Comparison of ENCODE assay signal across 23 cellular contexts in the genomic region with DNA sequence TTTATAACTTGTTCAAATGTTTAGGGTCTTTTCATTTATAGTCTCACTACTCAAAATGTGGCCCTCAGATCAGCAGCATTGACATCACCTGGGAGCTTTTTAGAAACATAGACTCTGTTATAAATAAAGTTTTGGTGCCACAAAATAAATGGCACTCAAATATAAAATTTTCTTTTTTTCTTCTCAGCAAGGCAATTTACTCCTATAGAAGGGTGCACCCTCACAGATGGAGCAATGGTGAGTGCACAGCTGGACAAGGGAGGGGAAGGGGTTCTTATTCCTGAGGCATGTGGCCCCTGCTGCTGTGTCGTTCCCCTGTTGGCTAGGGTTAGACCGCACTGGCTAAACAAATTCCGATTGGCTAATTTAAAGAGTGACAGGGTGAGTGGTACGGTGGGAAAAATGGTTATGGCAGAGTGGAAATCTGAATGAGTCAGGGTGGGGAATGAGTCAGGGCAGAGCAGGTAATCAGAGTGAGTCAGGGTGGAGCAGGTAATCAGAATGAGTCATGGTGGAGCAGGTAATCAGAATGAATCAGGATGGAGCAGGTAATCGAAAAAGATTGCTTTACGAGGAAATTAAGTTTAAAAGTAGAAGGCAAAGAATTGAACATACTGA. TPM values are rescaled to one million over a fixed set of nuclear protein-coding genes. Genes with fewer than 3 reads are reported as not detected.
DNase-seq lines count a peak whose midpoint lies in the region; ATAC-seq and TF ChIP-seq lines count a peak whose summit lies in the region.
"Had no signal": no experiment of that assay in that cellular context is flagged by ENCODE, and none has a peak within 500 bp of the region (broad histone marks: within the 10 kb centered on the region; RNA-seq: fewer than 3 reads in every experiment).

No MANE protein-coding gene starts in this region.

- POLR2A ChIA-PET in MCF 10A (lab: Yijun Ruan, JAX): interaction anchor here (0.6 kb wide), 1 partner anchor 917 kb away, joined by 3 read pairs; no protein-coding TSS in a partner anchor

- H3K4me3 ChIP-seq in breast epithelium: no peak overlapping the region
- no peak overlapping the region for H3K4me3 ChIP-seq in RWPE2 (ENCODE audit: severe bottlenecking)
- no peak overlapping the region for H3K4me3 ChIP-seq in epithelial cell of esophagus (ENCODE audit: low read length)
- H3K4me3 ChIP-seq in ovary: no peak overlapping the region
- no peak overlapping the region for H3K4me3 ChIP-seq in transverse colon
- H3K4me3 ChIP-seq: adrenal gland, gastroesophageal sphincter, tibial artery had no signal

- H3K4me1 Mint-ChIP-seq in MCF 10A (ENCODE audit: insufficient read depth, unreplicated experiment): no peaks in the 10 kb centered on the region
- H3K4me1 Mint-ChIP-seq: mesothelial cell of epicardium had no signal

- H3K9me3 ChIP-seq in breast epithelium (peaks cover 0 to 8% of the 10 kb centered on the region in 2 donors), RWPE2 (ENCODE audit: severe bottlenecking) (peaks cover 10% of the 10 kb centered on the region), ovary (no peaks in the 10 kb centered on the region), transverse colon (no peaks in the 10 kb centered on the region)
- H3K9me3 ChIP-seq: adrenal gland, gastroesophageal sphincter had no signal

- H3K27me3 ChIP-seq in breast epithelium: no peaks in the 10 kb centered on the region
- no peaks in the 10 kb centered on the region for H3K27me3 ChIP-seq in RWPE2 (ENCODE audit: insufficient read depth, poor library complexity, severe bottlenecking)
- no peaks in the 10 kb centered on the region for H3K27me3 ChIP-seq in ovary
- no peaks in the 10 kb centered on the region for H3K27me3 ChIP-seq in transverse colon
- H3K27me3 ChIP-seq: adrenal gland, gastroesophageal sphincter, tibial artery had no signal

- peak; percentile 46; the same call in 2 of the 3 replicates for ATAC-seq in RWPE2 (ENCODE audit: low read depth)
- no peak for ATAC-seq in GM19023 (IDR thresholded peaks at IDR 0.05; ENCODE audit: unreplicated experiment)
- ATAC-seq: CD8-positive, alpha-beta T cell; gastroesophageal sphincter; left cardiac atrium; natural killer cell treated with Interleukin-12 subunit alpha and Interleukin-12 subunit beta and Interleukin-15 and Interleukin-18, amount 100 ng/mL, for 72 hours had no signal

- intact Hi-C loops in MCF 10A (cut with micrococcal nuclease): loop anchor here (5.0 kb wide), 1 partner anchor 930 kb away; no protein-coding TSS in a partner anchor
- intact Hi-C loops in breast epithelium (cut with DNase I; ENCODE audit: low total_unique reads): no loop called here
- intact Hi-C loops in ovary (cut with DNase I): loop anchor here in 1 of 4 donors (10.0 kb wide), 1 partner anchor 123 kb away; a partner anchor contains a TSS
- intact Hi-C loops in transverse colon (cut with DNase I; ENCODE audit: low total_unique reads): loop anchor here (5.0 kb wide), 1 partner anchor 125 kb away; no protein-coding TSS in a partner anchor

- no peaks in the 10 kb centered on the region for H3K4me1 ChIP-seq in breast epithelium
- H3K4me1 ChIP-seq in RWPE2 (ENCODE audit: insufficient read depth, poor library complexity, severe bottlenecking): no peaks in the 10 kb centered on the region
- H3K4me1 ChIP-seq in ovary (ENCODE audit: insufficient read depth): no peaks in the 10 kb centered on the region
- peaks cover 0 to 6% (median 2%) of the 10 kb centered on the region in 4 donors for H3K4me1 ChIP-seq in transverse colon
- H3K4me1 ChIP-seq: gastroesophageal sphincter, parathyroid adenoma, tibial artery had no signal

- peaks cover 14% of the 10 kb centered on the region for H3K9me3 Mint-ChIP-seq in MCF 10A (ENCODE audit: unreplicated experiment)
- H3K9me3 Mint-ChIP-seq: natural killer cell treated with Interleukin-12 subunit alpha and Interleukin-12 subunit beta and Interleukin-15 and Interleukin-18, amount 100 ng/mL, for 72 hours had no signal

- BruUV-seq in MCF 10A (replicated peaks; lab: Mats Ljungman, UMichigan): no TSS peak

- H3K27me3 Mint-ChIP-seq in MCF 10A (ENCODE audit: insufficient read depth, unreplicated experiment): no peaks in the 10 kb centered on the region

- H3K36me3 ChIP-seq in breast epithelium: no peaks in the 10 kb centered on the region
- H3K36me3 ChIP-seq in RWPE2 (ENCODE audit: low read depth): no peaks in the 10 kb centered on the region
- no peaks in the 10 kb centered on the region for H3K36me3 ChIP-seq in ovary
- no peaks in the 10 kb centered on the region for H3K36me3 ChIP-seq in transverse colon
- H3K36me3 ChIP-seq: adrenal gland, gastroesophageal sphincter, tibial artery had no signal

- no peak overlapping the region for H3K4me3 Mint-ChIP-seq in MCF 10A (ENCODE audit: unreplicated experiment)
- H3K4me3 Mint-ChIP-seq: activated T-cell treated with anti-CD3 and anti-CD28 coated beads, Interleukin-2, amount 50 U/mL, for 4 hours; CD8-positive, alpha-beta T cell; mesothelial cell of epicardium; natural killer cell treated with Interleukin-12 subunit alpha and Interleukin-12 subunit beta and Interleukin-15 and Interleukin-18, amount 100 ng/mL, for 72 hours had no signal

- H3K27ac Mint-ChIP-seq in MCF 10A (ENCODE audit: low read depth, unreplicated experiment): no peak overlapping the region
- H3K27ac Mint-ChIP-seq: CD8-positive, alpha-beta T cell; mesothelial cell of epicardium; natural killer cell treated with Interleukin-12 subunit alpha and Interleukin-12 subunit beta and Interleukin-15 and Interleukin-18, amount 100 ng/mL, for 72 hours had no signal

- whole genome bisulfite sequencing in ovary, 3 donors: 89 to 95% (median 90%) methylated on average over 6 of the region's 6 CpGs
- WGBS in transverse colon (ENCODE audit: low coverage in 1 of 2), 2 donors: 78 to 84% methylated on average over 5 to 6 of the region's 6 CpGs

- no peaks in the 10 kb centered on the region for H3K36me3 Mint-ChIP-seq in MCF 10A (ENCODE audit: insufficient read depth, unreplicated experiment)
- H3K36me3 Mint-ChIP-seq: CD8-positive, alpha-beta T cell; mesothelial cell of epicardium had no signal

- in situ Hi-C loops in transverse colon (cut with MboI; ENCODE audit: low pct_ligation_motif_present in 1 of 4, low pct_unique_long_range_greater_than_20kb in 1 of 4, low sequenced_read_pairs in 3 of 4): loop anchor here (10.0 to 25.0 kb wide), 5 partner anchors 123 to 1290 kb away; a partner anchor contains a TSS

- no peak for TF ChIP-seq CTCF in MCF 10A (IDR thresholded peaks at IDR 0.05; ENCODE audit: unreplicated experiment)
- no peak for TF ChIP-seq CTCF in breast epithelium (IDR thresholded peaks at IDR 0.05)
- TF ChIP-seq CTCF in RWPE2 (IDR thresholded peaks at IDR 0.05; ENCODE audit: poor library complexity, severe bottlenecking): no peak
- TF ChIP-seq CTCF in epithelial cell of esophagus (IDR thresholded peaks at IDR 0.05; ENCODE audit: insufficient read depth, low read depth, low read length, missing control alignments): no peak
- no peak for TF ChIP-seq CTCF in ovary (IDR thresholded peaks at IDR 0.05)
- no peak for TF ChIP-seq CTCF in transverse colon (IDR thresholded peaks at IDR 0.05)

- no peak overlapping the region for H3K27ac ChIP-seq in breast epithelium
- H3K27ac ChIP-seq in RWPE2 (ENCODE audit: poor library complexity, severe bottlenecking): no peak overlapping the region
- no peak overlapping the region for H3K27ac ChIP-seq in ovary
- no peak overlapping the region for H3K27ac ChIP-seq in transverse colon
- H3K27ac ChIP-seq: adrenal gland, gastroesophageal sphincter, parathyroid adenoma, tibial artery had no signal

- TF ChIP-seq POLR2A in breast epithelium (IDR thresholded peaks at IDR 0.05) (no peak), ovary (IDR thresholded peaks at IDR 0.05) (no peak), transverse colon (IDR thresholded peaks at IDR 0.05) (no peak)

- CTCF ChIA-PET in MCF 10A (lab: Yijun Ruan, JAX): interaction anchor here (0.7 to 2.0 kb wide), 4 partner anchors 11 to 1296 kb away, joined by 3 to 9 read pairs (median 4); no protein-coding TSS in a partner anchor

- DNase-seq in MCF 10A (ENCODE audit: unreplicated experiment) (peak; percentile 32), breast epithelium (ENCODE audit: low spot score in 2 of 2) (no peak), RWPE2 (ENCODE audit: low spot score) (no peak), epithelial cell of esophagus (ENCODE audit: low read depth) (peak; percentile 80), ovary (no peak), transverse colon (no peak)
- DNase-seq in stimulated activated CD4-positive, alpha-beta T cell treated with anti-CD3 and anti-CD28 coated beads, TNF-alpha, amount 100 ng/mL, for 48 hours (ENCODE audit: low read depth in 3 of 3): peak in 2 of 3 donors; percentile 1 to 4
- DNase-seq: activated CD4-positive, CD25-positive, alpha-beta regulatory T cell treated with anti-CD3 and anti-CD28 coated beads, Interleukin-2, amount 50 U/mL, for 72 hours; activated T-cell treated with anti-CD3 and anti-CD28 coated beads, Interleukin-2, amount 50 U/mL, for 4 hours; adrenal gland; CD8-positive, alpha-beta T cell; dermis blood vessel endothelial cell; DND-41; left cardiac atrium; NCI-H187 treated with DMSO at 0.1 percent for 48 hours; NCI-H446; RPMI8226; tibial artery had no signal

- TF ChIP-seq EP300 in ovary (IDR thresholded peaks at IDR 0.05) (no peak), transverse colon (IDR thresholded peaks at IDR 0.05; ENCODE audit: low read depth) (no peak)

RNA-seq across cellular contexts. Expression of a gene that starts 31.8 kb away (rescaled TPM):
- total RNA-seq in MCF 10A (2022) (not detected in 2 replicates), breast epithelium (100 to 1,000 TPM in 2 of 3 donors, 10 to 100 TPM in 1; 90.1 to 447 (median 109) TPM), ovary (1,000 to 10,000 TPM in 5 of 7 donors, 100 to 1,000 TPM in 2; 205 to 2,709 (median 1,224) TPM), transverse colon (100 to 1,000 TPM in 3 of 4 donors, 10 to 100 TPM in 1; 77.4 to 170 (median 127) TPM)
- polyA plus RNA-seq in ovary: 1,000 to 10,000 TPM; 1,183 to 1,831 TPM
- total RNA-seq: CD8-positive, alpha-beta T cell; natural killer cell treated with Interleukin-12 subunit alpha and Interleukin-12 subunit beta and Interleukin-15 and Interleukin-18, amount 100 ng/mL, for 72 hours had no signal

RNA-seq across cellular contexts. Expression of a gene that starts 36.3 kb away (rescaled TPM):
- total RNA-seq in MCF 10A (2022) (5.6 and 6.6 TPM in 2 replicates), breast epithelium (10 to 100 TPM; 16.1 to 25.8 (median 16.7) TPM), ovary (1 to 10 TPM; 2.0 to 6.3 (median 5.2) TPM), transverse colon (1 to 10 TPM in 3 of 4 donors, under 1 TPM in 1; 0.60 to 4.4 (median 3.0) TPM)
- 1 to 10 TPM; 3.3 to 9.4 TPM for polyA plus RNA-seq in ovary

RNA-seq across cellular contexts. Expression of a gene that starts 42.5 kb away (rescaled TPM):
- total RNA-seq in MCF 10A (2022): 2,063 and 2,180 TPM in 2 replicates
- total RNA-seq in breast epithelium: 100 to 1,000 TPM; 165 to 341 (median 206) TPM
- 1,000 to 10,000 TPM in 5 of 7 donors, 100 to 1,000 TPM in 2; 686 to 2,915 (median 2,215) TPM for total RNA-seq in ovary
- polyA plus RNA-seq in ovary: 1,000 to 10,000 TPM; 3,355 to 4,164 TPM
- 100 to 1,000 TPM in 2 of 4 donors, 10 to 100 TPM in 2; 15.1 to 157 (median 90.5) TPM for total RNA-seq in transverse colon

Comparison
In these comparisons a context has a peak if more than half of its experiments do, and no peak if none do; other contexts are left out.
1. DNase-seq: peak in MCF 10A (single experiment), epithelial cell of esophagus (single experiment) and stimulated activated CD4-positive, alpha-beta T cell treated with anti-CD3 and anti-CD28 coated beads, TNF-alpha, amount 100 ng/mL, for 48 hours (2 of 3); none in breast epithelium (0 of 2), RWPE2 (single experiment), ovary (0 of 5) and transverse colon (single experiment).
2. RNA of a gene that starts 31.8 kb away (total RNA-seq): 205 to 2,709 TPM in ovary, 77.4 to 170 TPM in transverse colon and 90.1 to 447 TPM in breast epithelium; not detected in MCF 10A; every median in the first group is over 10 times any median in the second.